Comparison of ENCODE assay signal across 1 cellular context in genomic region chr7:103996017-103996551, GRCh38.
TF ChIP-seq lines count a peak whose summit lies in the region.

No MANE protein-coding gene starts in this region.

TF ChIP-seq in K562, 482 proteins besides CTCF, POLR2A, EP300 and RAD21 (continued from another document and continues in another):
- TF ChIP-seq PHTF2 (CRISPR knock-in tag; IDR thresholded peaks at IDR 0.05) (no peak), SP2 (IDR thresholded peaks at IDR 0.05; ENCODE audit: extremely low read depth, low read depth, low read length, poor library complexity, severe bottlenecking) (no peak), PPARD (CRISPR knock-in tag; IDR thresholded peaks at IDR 0.05) (no peak), ZNF324 (CRISPR knock-in tag; IDR thresholded peaks at IDR 0.05) (peak; percentile 54; the same call in 1 of the 2 replicates), CBX5 (IDR thresholded peaks at IDR 0.05; ENCODE audit: borderline replicate concordance, low read depth) (no peak), TCF7 (IDR thresholded peaks at IDR 0.05; ENCODE audit: borderline replicate concordance) (0 out of 2 replicates have a peak, but pooled peaks have one; percentile 78), NBN (IDR thresholded peaks at IDR 0.05; ENCODE audit: low read depth) (peak; percentile 99), CBX3 (IDR thresholded peaks at IDR 0.05; ENCODE audit: borderline replicate concordance in 1 of 2, low read length in 2 of 2) (peak in 1 of 2 experiments; percentile 93; a peak in 2 of 3 replicates), NFRKB (IDR thresholded peaks at IDR 0.05; ENCODE audit: low read depth) (no peak), MAZ (CRISPR knock-in tag; conservative IDR thresholded peaks at IDR 0.05 in 1 of 2, IDR thresholded peaks at IDR 0.05 in 1 of 2) (peak; percentile 58 to 88; a peak in 3 of 4 replicates), TRIM28 (IDR thresholded peaks at IDR 0.05) (peak; percentile 81; the same call in 1 of the 2 replicates), BRF2 (IDR thresholded peaks at IDR 0.05; ENCODE audit: borderline replicate concordance, insufficient read depth, insufficient read length) (no peak), FOSL1 (tag; conservative IDR thresholded peaks at IDR 0.05) (peak; percentile 83), CCNT2 (IDR thresholded peaks at IDR 0.05; ENCODE audit: borderline replicate concordance, extremely low read depth, insufficient read length, low read depth, low read length) (peak; percentile 100), HNRNPUL1 (IDR thresholded peaks at IDR 0.05; ENCODE audit: low read length) (no peak), ZNF12 (CRISPR knock-in tag; IDR thresholded peaks at IDR 0.05) (no peak), GATAD2A (IDR thresholded peaks at IDR 0.05) (peak; percentile 99), EWSR1 (IDR thresholded peaks at IDR 0.05; ENCODE audit: borderline replicate concordance, low read depth, partially characterized antibody) (no peak), POLR2H (tag; IDR thresholded peaks at IDR 0.05; ENCODE audit: low read depth) (no peak; the same call in 1 of the 2 replicates), XRCC4 (IDR thresholded peaks at IDR 0.05; ENCODE audit: extremely low read depth, insufficient read depth, insufficient read length) (no peak), STAT6 (CRISPR knock-in tag; IDR thresholded peaks at IDR 0.05) (no peak), ZNF134 (CRISPR knock-in tag; conservative IDR thresholded peaks at IDR 0.05) (peak; percentile 78), ZEB2 (IDR thresholded peaks at IDR 0.05) (peak; percentile 96), ZNF780A (CRISPR knock-in tag; IDR thresholded peaks at IDR 0.05) (no peak), ZNF77 (CRISPR knock-in tag; IDR thresholded peaks at IDR 0.05) (no peak), PRDM10 (IDR thresholded peaks at IDR 0.05; ENCODE audit: partially characterized antibody) (peak; percentile 71), BMI1 (IDR thresholded peaks at IDR 0.05; ENCODE audit: low read length) (no peak), BRF1 (IDR thresholded peaks at IDR 0.05; ENCODE audit: borderline replicate concordance, extremely low read depth, insufficient read length) (no peak), ARID3B (CRISPR knock-in tag; IDR thresholded peaks at IDR 0.05; ENCODE audit: borderline replicate concordance) (no peak), STAT5A (IDR thresholded peaks at IDR 0.05; ENCODE audit: borderline replicate concordance, low read length) (peak; percentile 100), RBM14 (IDR thresholded peaks at IDR 0.05; ENCODE audit: borderline replicate concordance, insufficient read depth, low read depth, low read length) (no peak), ZNF785 (CRISPR knock-in tag; IDR thresholded peaks at IDR 0.05) (no peak), NCOR1 (IDR thresholded peaks at IDR 0.05) (peak; percentile 100), HMGN3 (IDR thresholded peaks at IDR 0.05; ENCODE audit: borderline replicate concordance, extremely low read depth, insufficient read length, low read depth, low read length) (peak; percentile 97), SMAD2 (IDR thresholded peaks at IDR 0.05; ENCODE audit: low read depth, low read length) (no peak), U2AF2 (optimal IDR thresholded peaks at IDR 0.05; ENCODE audit: low read depth, low read length) (no peak), ZKSCAN3 (CRISPR knock-in tag; IDR thresholded peaks at IDR 0.05) (no peak), OTX1 (CRISPR knock-in tag; IDR thresholded peaks at IDR 0.05) (peak; percentile 90), GTF2B (IDR thresholded peaks at IDR 0.05; ENCODE audit: extremely low read depth, insufficient read length) (no peak), SMAD3 (CRISPR knock-in tag; conservative IDR thresholded peaks at IDR 0.05) (peak; percentile 95), XRCC3 (IDR thresholded peaks at IDR 0.05) (peak; percentile 74; the same call in 1 of the 2 replicates), ZNF609 (CRISPR knock-in tag; IDR thresholded peaks at IDR 0.05; ENCODE audit: borderline replicate concordance) (peak; percentile 93; the same call in 1 of the 2 replicates), PURB (CRISPR knock-in tag; IDR thresholded peaks at IDR 0.05; ENCODE audit: low read depth) (no peak), MXI1 (IDR thresholded peaks at IDR 0.05; ENCODE audit: low read depth, low read length) (peak; percentile 84; the same call in 1 of the 2 replicates), ZFP1 (CRISPR knock-in tag; IDR thresholded peaks at IDR 0.05) (no peak), CBFA2T3 (IDR thresholded peaks at IDR 0.05) (peak; percentile 100), MYC (IDR thresholded peaks at IDR 0.05; ENCODE audit: low read depth, low read length) (peak; percentile 85), MYC (CRISPR knock-in tag; IDR thresholded peaks at IDR 0.05; ENCODE audit: borderline replicate concordance, low read depth) (no peak), ZNF232 (CRISPR knock-in tag; IDR thresholded peaks at IDR 0.05) (no peak), GABPA (tag; conservative IDR thresholded peaks at IDR 0.05; ENCODE audit: low read depth) (peak; percentile 55; the same call in 1 of the 2 replicates), TCF3 (CRISPR knock-in tag; IDR thresholded peaks at IDR 0.05) (peak; percentile 100), BCL6 (CRISPR knock-in tag; IDR thresholded peaks at IDR 0.05) (peak; percentile 92), SRF (CRISPR knock-in tag; IDR thresholded peaks at IDR 0.05) (peak in 1 of 2 experiments; percentile 21; a peak in 1 of 4 replicates), PYGO2 (tag; IDR thresholded peaks at IDR 0.05) (peak; percentile 88), ZNF347 (CRISPR knock-in tag; IDR thresholded peaks at IDR 0.05; ENCODE audit: low read depth) (no peak), SRSF1 (IDR thresholded peaks at IDR 0.05; ENCODE audit: low read depth, low read length) (no peak), FOXA1 (IDR thresholded peaks at IDR 0.05; ENCODE audit: borderline replicate concordance) (no peak), MTA1 (IDR thresholded peaks at IDR 0.05; ENCODE audit: borderline replicate concordance) (peak; percentile 97), ZNF384 (IDR thresholded peaks at IDR 0.05; ENCODE audit: low read depth, low read length) (no peak), JUNB (CRISPR knock-in tag; conservative IDR thresholded peaks at IDR 0.05) (no peak), ZNF436 (CRISPR knock-in tag; IDR thresholded peaks at IDR 0.05) (no peak), ZNF212 (CRISPR knock-in tag; IDR thresholded peaks at IDR 0.05) (peak; percentile 86), SPI1 (IDR thresholded peaks at IDR 0.05; ENCODE audit: borderline replicate concordance, low read depth, low read length) (no peak)
